1 cellular context compared by ENCODE assay signal in genomic region chr1:198121058-198121829, GRCh38.
A peak's percentile ranks its signal among the peaks of the same experiment; 100 is the strongest.
TF ChIP-seq lines count a peak whose summit lies in the region.

No MANE protein-coding gene starts in this region.

TF ChIP-seq in K562, 482 proteins besides CTCF, POLR2A, EP300 and RAD21 (continued from another document and continues in another):
- TF ChIP-seq KDM5B (IDR thresholded peaks at IDR 0.05; ENCODE audit: insufficient replicate concordance, low read depth, low read length) (no peak), ZNF41 (CRISPR knock-in tag; conservative IDR thresholded peaks at IDR 0.05) (no peak), MYC (IDR thresholded peaks at IDR 0.05; ENCODE audit: low read depth, low read length) (no peak), MYC (CRISPR knock-in tag; IDR thresholded peaks at IDR 0.05; ENCODE audit: borderline replicate concordance, low read depth) (no peak), ATF3 (IDR thresholded peaks at IDR 0.05) (peak; percentile 72), ATF3 (CRISPR knock-in tag; conservative IDR thresholded peaks at IDR 0.05) (no peak), FOSL1 (tag; conservative IDR thresholded peaks at IDR 0.05) (peak; percentile 87), ARID1B (IDR thresholded peaks at IDR 0.05) (peak; percentile 50; the same call in 1 of the 2 replicates), BDP1 (IDR thresholded peaks at IDR 0.05; ENCODE audit: insufficient read depth, insufficient read length) (no peak), NCOR1 (IDR thresholded peaks at IDR 0.05) (peak; percentile 57), FOXK1 (CRISPR knock-in tag; IDR thresholded peaks at IDR 0.05; ENCODE audit: borderline replicate concordance) (no peak), ZSCAN32 (CRISPR knock-in tag; IDR thresholded peaks at IDR 0.05) (no peak), NR2C1 (IDR thresholded peaks at IDR 0.05) (no peak), NR2C1 (tag; IDR thresholded peaks at IDR 0.05) (no peak), TOE1 (IDR thresholded peaks at IDR 0.05; ENCODE audit: borderline replicate concordance) (peak; percentile 71), TOE1 (CRISPR knock-in tag; IDR thresholded peaks at IDR 0.05; ENCODE audit: borderline replicate concordance, low read depth) (no peak), NFXL1 (CRISPR knock-in tag; IDR thresholded peaks at IDR 0.05) (no peak), BHLHE40 (IDR thresholded peaks at IDR 0.05; ENCODE audit: low read length) (0 out of 2 replicates have a peak, but pooled peaks have one; percentile 5), NONO (IDR thresholded peaks at IDR 0.05; ENCODE audit: low read depth in 2 of 2, low read length in 1 of 2) (no peak), ETV6 (IDR thresholded peaks at IDR 0.05; ENCODE audit: borderline replicate concordance in 1 of 2, low read depth in 2 of 2, low read length in 1 of 2) (no peak), ETV6 (CRISPR knock-in tag; IDR thresholded peaks at IDR 0.05; ENCODE audit: borderline replicate concordance) (no peak), ID3 (CRISPR knock-in tag; IDR thresholded peaks at IDR 0.05) (no peak), ID3 (tag; IDR thresholded peaks at IDR 0.05) (no peak), ELF2 (CRISPR knock-in tag; IDR thresholded peaks at IDR 0.05) (no peak), RB1 (IDR thresholded peaks at IDR 0.05; ENCODE audit: low read depth) (no peak), ZFPM2 (CRISPR knock-in tag; IDR thresholded peaks at IDR 0.05) (no peak), EHMT2 (IDR thresholded peaks at IDR 0.05) (no peak), IFI16 (CRISPR knock-in tag; IDR thresholded peaks at IDR 0.05) (no peak), GATAD2A (IDR thresholded peaks at IDR 0.05) (no peak), SREBF2 (CRISPR knock-in tag; IDR thresholded peaks at IDR 0.05) (no peak), VEZF1 (CRISPR knock-in tag; IDR thresholded peaks at IDR 0.05) (no peak), PHF21A (IDR thresholded peaks at IDR 0.05; ENCODE audit: borderline replicate concordance, low read depth) (no peak), ZNF695 (CRISPR knock-in tag; IDR thresholded peaks at IDR 0.05) (no peak), USF1 (CRISPR knock-in tag; IDR thresholded peaks at IDR 0.05) (peak; percentile 72), MTF1 (CRISPR knock-in tag; IDR thresholded peaks at IDR 0.05; ENCODE audit: borderline replicate concordance) (no peak), ZNF143 (CRISPR knock-in tag; IDR thresholded peaks at IDR 0.05) (no peak), BRCA1 (IDR thresholded peaks at IDR 0.05) (no peak), BRCA1 (CRISPR knock-in tag; IDR thresholded peaks at IDR 0.05) (no peak), NEUROD1 (IDR thresholded peaks at IDR 0.05; ENCODE audit: borderline replicate concordance, low read depth, low read length, partially characterized antibody) (no peak), NFATC3 (IDR thresholded peaks at IDR 0.05) (no peak), PHTF2 (CRISPR knock-in tag; IDR thresholded peaks at IDR 0.05) (no peak), DNMT1 (IDR thresholded peaks at IDR 0.05) (no peak), CTCFL (IDR thresholded peaks at IDR 0.05; ENCODE audit: borderline replicate concordance, insufficient read depth, low read depth, low read length, poor library complexity, severe bottlenecking) (no peak), FIP1L1 (IDR thresholded peaks at IDR 0.05; ENCODE audit: low read depth, low read length, poor library complexity, severe bottlenecking) (no peak), SRSF3 (IDR thresholded peaks at IDR 0.05; ENCODE audit: insufficient read depth, low read length) (no peak), MEIS2 (IDR thresholded peaks at IDR 0.05; ENCODE audit: partially characterized antibody) (peak; percentile 40), ZMIZ1 (IDR thresholded peaks at IDR 0.05; ENCODE audit: low read depth in 2 of 2, low read length in 2 of 2) (no peak), PTTG1 (tag; IDR thresholded peaks at IDR 0.05; ENCODE audit: low read depth) (no peak), TFAM (CRISPR knock-in tag; conservative IDR thresholded peaks at IDR 0.05) (no peak), CBFA2T3 (IDR thresholded peaks at IDR 0.05) (0 out of 2 replicates have a peak, but pooled peaks have one; percentile 4), ZNF184 (CRISPR knock-in tag; IDR thresholded peaks at IDR 0.05) (no peak), HDAC3 (IDR thresholded peaks at IDR 0.05; ENCODE audit: borderline replicate concordance, partially characterized antibody) (no peak), RBM34 (IDR thresholded peaks at IDR 0.05; ENCODE audit: borderline replicate concordance, insufficient read depth, low read length) (no peak), USF2 (CRISPR knock-in tag; IDR thresholded peaks at IDR 0.05) (peak; percentile 60; the same call in 1 of the 2 replicates), SMARCA5 (IDR thresholded peaks at IDR 0.05) (no peak), DIDO1 (tag; IDR thresholded peaks at IDR 0.05; ENCODE audit: low read depth) (no peak)
- TF ChIP-seq, protein P1, sequence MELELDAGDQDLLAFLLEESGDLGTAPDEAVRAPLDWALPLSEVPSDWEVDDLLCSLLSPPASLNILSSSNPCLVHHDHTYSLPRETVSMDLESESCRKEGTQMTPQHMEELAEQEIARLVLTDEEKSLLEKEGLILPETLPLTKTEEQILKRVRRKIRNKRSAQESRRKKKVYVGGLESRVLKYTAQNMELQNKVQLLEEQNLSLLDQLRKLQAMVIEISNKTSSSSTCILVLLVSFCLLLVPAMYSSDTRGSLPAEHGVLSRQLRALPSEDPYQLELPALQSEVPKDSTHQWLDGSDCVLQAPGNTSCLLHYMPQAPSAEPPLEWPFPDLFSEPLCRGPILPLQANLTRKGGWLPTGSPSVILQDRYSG (tag; conservative IDR thresholded peaks at IDR 0.05; ENCODE audit: low read depth), result no peak
- TF ChIP-seq, protein P2, sequence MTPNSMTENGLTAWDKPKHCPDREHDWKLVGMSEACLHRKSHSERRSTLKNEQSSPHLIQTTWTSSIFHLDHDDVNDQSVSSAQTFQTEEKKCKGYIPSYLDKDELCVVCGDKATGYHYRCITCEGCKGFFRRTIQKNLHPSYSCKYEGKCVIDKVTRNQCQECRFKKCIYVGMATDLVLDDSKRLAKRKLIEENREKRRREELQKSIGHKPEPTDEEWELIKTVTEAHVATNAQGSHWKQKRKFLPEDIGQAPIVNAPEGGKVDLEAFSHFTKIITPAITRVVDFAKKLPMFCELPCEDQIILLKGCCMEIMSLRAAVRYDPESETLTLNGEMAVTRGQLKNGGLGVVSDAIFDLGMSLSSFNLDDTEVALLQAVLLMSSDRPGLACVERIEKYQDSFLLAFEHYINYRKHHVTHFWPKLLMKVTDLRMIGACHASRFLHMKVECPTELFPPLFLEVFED (CRISPR knock-in tag; conservative IDR thresholded peaks at IDR 0.05), result no peak
- TF ChIP-seq, protein P3, sequence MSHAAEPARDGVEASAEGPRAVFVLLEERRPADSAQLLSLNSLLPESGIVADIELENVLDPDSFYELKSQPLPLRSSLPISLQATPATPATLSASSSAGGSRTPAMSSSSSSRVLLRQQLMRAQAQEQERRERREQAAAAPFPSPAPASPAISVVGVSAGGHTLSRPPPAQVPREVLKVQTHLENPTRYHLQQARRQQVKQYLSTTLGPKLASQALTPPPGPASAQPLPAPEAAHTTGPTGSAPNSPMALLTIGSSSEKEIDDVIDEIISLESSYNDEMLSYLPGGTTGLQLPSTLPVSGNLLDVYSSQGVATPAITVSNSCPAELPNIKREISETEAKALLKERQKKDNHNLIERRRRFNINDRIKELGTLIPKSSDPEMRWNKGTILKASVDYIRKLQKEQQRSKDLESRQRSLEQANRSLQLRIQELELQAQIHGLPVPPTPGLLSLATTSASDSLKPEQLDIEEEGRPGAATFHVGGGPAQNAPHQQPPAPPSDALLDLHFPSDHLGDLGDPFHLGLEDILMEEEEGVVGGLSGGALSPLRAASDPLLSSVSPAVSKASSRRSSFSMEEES (CRISPR knock-in tag; IDR thresholded peaks at IDR 0.05), result peak; percentile 85
- TF ChIP-seq, protein P4, sequence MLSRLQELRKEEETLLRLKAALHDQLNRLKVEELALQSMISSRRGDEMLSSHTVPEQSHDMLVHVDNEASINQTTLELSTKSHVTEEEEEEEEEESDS (CRISPR knock-in tag; IDR thresholded peaks at IDR 0.05), result no peak
